1 cellular context compared by ENCODE assay signal in genomic region chr6:26215200-26216014, GRCh38.
TF ChIP-seq lines count a peak whose summit lies in the region.

No MANE protein-coding gene starts in this region.

TF ChIP-seq in HepG2, 621 proteins besides CTCF, POLR2A, EP300 and RAD21 (continued from another document):
- TF ChIP-seq PREB (CRISPR knock-in tag; IDR thresholded peaks at IDR 0.05) (0 out of 2 replicates have a peak, but pooled peaks have one; percentile 36), ZBTB43 (CRISPR knock-in tag; conservative IDR thresholded peaks at IDR 0.05) (0 out of 2 replicates have a peak, but pooled peaks have one; percentile 7), ZNF570 (CRISPR knock-in tag; IDR thresholded peaks at IDR 0.05; ENCODE audit: borderline replicate concordance) (0 out of 2 replicates have a peak, but pooled peaks have one; percentile 58), MYNN (CRISPR knock-in tag; IDR thresholded peaks at IDR 0.05; ENCODE audit: low read depth) (no peak), ZBTB4 (CRISPR knock-in tag; IDR thresholded peaks at IDR 0.05; ENCODE audit: borderline replicate concordance) (peak; percentile 69; the same call in 1 of the 2 replicates), ZC3H4 (CRISPR knock-in tag; IDR thresholded peaks at IDR 0.05; ENCODE audit: borderline replicate concordance) (peak; percentile 90), ZNF503 (CRISPR knock-in tag; IDR thresholded peaks at IDR 0.05) (no peak), POLR2G (IDR thresholded peaks at IDR 0.05; ENCODE audit: low read depth, low read length) (peak; percentile 25), ELF3 (CRISPR knock-in tag; IDR thresholded peaks at IDR 0.05) (0 out of 2 replicates have a peak, but pooled peaks have one; percentile 15), SAP130 (CRISPR knock-in tag; IDR thresholded peaks at IDR 0.05; ENCODE audit: low read depth) (peak; percentile 37), GPBP1L1 (CRISPR knock-in tag; IDR thresholded peaks at IDR 0.05) (no peak), DRAP1 (CRISPR knock-in tag; IDR thresholded peaks at IDR 0.05) (no peak), ZBTB37 (CRISPR knock-in tag; IDR thresholded peaks at IDR 0.05) (no peak), ZNF792 (CRISPR knock-in tag; IDR thresholded peaks at IDR 0.05) (peak; percentile 19; the same call in 1 of the 2 replicates), ZNF772 (CRISPR knock-in tag; IDR thresholded peaks at IDR 0.05) (0 out of 2 replicates have a peak, but pooled peaks have one; percentile 27), ZSCAN20 (CRISPR knock-in tag; IDR thresholded peaks at IDR 0.05; ENCODE audit: borderline replicate concordance) (0 out of 2 replicates have a peak, but pooled peaks have one; percentile 5), ZNF484 (CRISPR knock-in tag; IDR thresholded peaks at IDR 0.05; ENCODE audit: borderline replicate concordance, low read depth) (no peak), HMGXB4 (CRISPR knock-in tag; IDR thresholded peaks at IDR 0.05; ENCODE audit: borderline replicate concordance in 1 of 2, low read depth in 1 of 2) (0 out of 4 replicates have a peak, but pooled peaks of 1 of the 2 experiments have one; percentile 56), HOXA5 (CRISPR knock-in tag; IDR thresholded peaks at IDR 0.05) (0 out of 2 replicates have a peak, but pooled peaks have one; percentile 13), ZNF232 (CRISPR knock-in tag; IDR thresholded peaks at IDR 0.05; ENCODE audit: borderline replicate concordance) (0 out of 2 replicates have a peak, but pooled peaks have one; percentile 7), ISL2 (CRISPR knock-in tag; IDR thresholded peaks at IDR 0.05) (0 out of 2 replicates have a peak, but pooled peaks have one; percentile 4), ELF4 (CRISPR knock-in tag; IDR thresholded peaks at IDR 0.05; ENCODE audit: borderline replicate concordance) (0 out of 2 replicates have a peak, but pooled peaks have one; percentile 5), AGO2 (optimal IDR thresholded peaks at IDR 0.05; ENCODE audit: low read depth, low read length) (no peak), MED13 (CRISPR knock-in tag; IDR thresholded peaks at IDR 0.05) (peak; percentile 26; the same call in 1 of the 2 replicates), ZMYM4 (CRISPR knock-in tag; IDR thresholded peaks at IDR 0.05) (0 out of 2 replicates have a peak, but pooled peaks have one; percentile 15), REST (IDR thresholded peaks at IDR 0.05; ENCODE audit: borderline replicate concordance in 1 of 2, low read depth in 1 of 2, low read length in 2 of 2) (no peak), ZNF646 (CRISPR knock-in tag; IDR thresholded peaks at IDR 0.05) (0 out of 2 replicates have a peak, but pooled peaks have one; percentile 9), KDM2A (CRISPR knock-in tag; IDR thresholded peaks at IDR 0.05; ENCODE audit: borderline replicate concordance, low read depth) (peak; percentile 38; the same call in 1 of the 2 replicates)
